ENCODE assay signal across 10 cellular contexts in genomic region chr20:19993937-19994667, GRCh38. TPM values are rescaled to one million over a fixed set of nuclear protein-coding genes. Genes with fewer than 3 reads are reported as not detected.
DNase-seq lines count a peak whose midpoint lies in the region; ATAC-seq and TF ChIP-seq lines count a peak whose summit lies in the region.
"Had no signal": no experiment of that assay in that cellular context is flagged by ENCODE, and none has a peak within 500 bp of the region (broad histone marks: within the 10 kb centered on the region; RNA-seq: fewer than 3 reads in every experiment).

No MANE protein-coding gene starts in this region.

- H3K27ac Mint-ChIP-seq in type B pancreatic cell: peak overlapping the region; percentile 85
- H3K27ac Mint-ChIP-seq in activated CD4-positive, alpha-beta T cell treated with anti-CD3 and anti-CD28 coated beads, Interleukin-2, amount 10 ng/mL, durations not matched to agents 7 days and 5 days: no peak overlapping the region

- ATAC-seq in left lung (peak; percentile 17), HG03469 (IDR thresholded peaks at IDR 0.05; ENCODE audit: unreplicated experiment) (no peak)

- peaks cover 64% of the 10 kb centered on the region for H3K4me1 Mint-ChIP-seq in type B pancreatic cell (ENCODE audit: unreplicated experiment)
- no peaks in the 10 kb centered on the region for H3K4me1 Mint-ChIP-seq in activated CD4-positive, alpha-beta T cell treated with anti-CD3 and anti-CD28 coated beads, Interleukin-2, amount 10 ng/mL, durations not matched to agents 7 days and 5 days

- no peaks in the 10 kb centered on the region for H3K27me3 ChIP-seq in left lung

- CTCF ChIA-PET in activated CD4-positive, alpha-beta T cell treated with anti-CD3 and anti-CD28 coated beads, Interleukin-2, amount 10 ng/mL, durations not matched to agents 7 days and 5 days (lab: Charles Lee): interaction anchor here (0.5 to 1.6 kb wide), 3 partner anchors 21 to 211 kb away, joined by 3 to 6 read pairs (median 4); no protein-coding TSS in a partner anchor

- H3K36me3 Mint-ChIP-seq in type B pancreatic cell: peaks cover 12% of the 10 kb centered on the region
- no peaks in the 10 kb centered on the region for H3K36me3 Mint-ChIP-seq in activated CD4-positive, alpha-beta T cell treated with anti-CD3 and anti-CD28 coated beads, Interleukin-2, amount 10 ng/mL, durations not matched to agents 7 days and 5 days (ENCODE audit: low read depth)

- peak overlapping the region; percentile 60 for H3K4me3 Mint-ChIP-seq in type B pancreatic cell
- no peak overlapping the region for H3K4me3 Mint-ChIP-seq in activated CD4-positive, alpha-beta T cell treated with anti-CD3 and anti-CD28 coated beads, Interleukin-2, amount 10 ng/mL, durations not matched to agents 7 days and 5 days

- peak overlapping the region; percentile 58 for H3K27ac ChIP-seq in caudate nucleus (ENCODE audit: low read depth, low read length)
- peak overlapping the region; percentile 63 to 66 for H3K27ac ChIP-seq in left lung

- peak; percentile 52 for DNase-seq in LoVo (ENCODE audit: low spot score)
- peak in 8 of 61 donors; percentile 22 to 51 (median 31) for DNase-seq in caudate nucleus (lab: John Stamatoyannopoulos, UW)
- DNase-seq in left lung: no peak
- no peak for DNase-seq in type B pancreatic cell (ENCODE audit: extremely low spot score, unreplicated experiment)
- no peak for DNase-seq in central memory CD4-positive, alpha-beta T cell
- DNase-seq in T1000 (lab: John Stamatoyannopoulos, UW): no peak
- DNase-seq in activated CD4-positive, alpha-beta T cell treated with anti-CD3 and anti-CD28 coated beads, Interleukin-2, amount 10 ng/mL, durations not matched to agents 7 days and 5 days: no peak
- DNase-seq: activated CD4-positive, alpha-beta T cell treated with anti-CD3 and anti-CD28 coated beads, Interleukin-2, amount 50 U/mL, for 1 hour; KBM-7 had no signal

- peaks cover 0 to 76% of the 10 kb centered on the region in 2 donors for H3K36me3 ChIP-seq in left lung

- no peaks in the 10 kb centered on the region for H3K9me3 Mint-ChIP-seq in type B pancreatic cell
- no peaks in the 10 kb centered on the region for H3K9me3 Mint-ChIP-seq in activated CD4-positive, alpha-beta T cell treated with anti-CD3 and anti-CD28 coated beads, Interleukin-2, amount 10 ng/mL, durations not matched to agents 7 days and 5 days

- peaks cover 25 to 86% of the 10 kb centered on the region in 2 donors for H3K4me1 ChIP-seq in left lung

- no peaks in the 10 kb centered on the region for H3K27me3 Mint-ChIP-seq in type B pancreatic cell
- peaks cover under 1% of the 10 kb centered on the region for H3K27me3 Mint-ChIP-seq in activated CD4-positive, alpha-beta T cell treated with anti-CD3 and anti-CD28 coated beads, Interleukin-2, amount 10 ng/mL, durations not matched to agents 7 days and 5 days

- TF ChIP-seq CTCF in left lung (IDR thresholded peaks at IDR 0.05): no peak
- TF ChIP-seq CTCF in type B pancreatic cell (conservative IDR thresholded peaks at IDR 0.05): no peak

- intact Hi-C loops in left lung (cut with DNase I): loop anchor here (10.0 kb wide), 2 partner anchors 89 to 209 kb away; no protein-coding TSS in a partner anchor

- no peaks in the 10 kb centered on the region for H3K9me3 ChIP-seq in left lung

- POLR2A ChIA-PET in activated CD4-positive, alpha-beta T cell treated with anti-CD3 and anti-CD28 coated beads, Interleukin-2, amount 10 ng/mL, durations not matched to agents 7 days and 5 days (lab: Charles Lee): no interaction called here

- no peak overlapping the region for H3K4me3 ChIP-seq in left lung

RNA-seq across cellular contexts. Expression of gene NAA20, which starts 23.1 kb away (rescaled TPM):
- total RNA-seq in left lung (10 to 100 TPM; 48.7 to 60.1 TPM), type B pancreatic cell (ENCODE audit: low replicate concordance) (63.5 and 69.4 TPM in 2 replicates)
- total RNA-seq in activated CD4-positive, alpha-beta T cell treated with anti-CD3 and anti-CD28 coated beads, Interleukin-2, amount 10 ng/mL, durations not matched to agents 7 days and 5 days: 10 to 100 TPM; 41.0 to 47.2 TPM

RNA-seq across cellular contexts. Expression of gene CRNKL1, which starts 58.2 kb away (rescaled TPM):
- total RNA-seq in left lung: 10 to 100 TPM; 17.9 to 20.1 TPM
- total RNA-seq in type B pancreatic cell (ENCODE audit: low replicate concordance): 23.6 and 25.1 TPM in 2 replicates
- 10 to 100 TPM; 20.0 to 23.2 TPM for total RNA-seq in activated CD4-positive, alpha-beta T cell treated with anti-CD3 and anti-CD28 coated beads, Interleukin-2, amount 10 ng/mL, durations not matched to agents 7 days and 5 days

RNA-seq across cellular contexts. Expression of gene CFAP61, which starts 58.2 kb away (rescaled TPM):
- total RNA-seq in left lung (1 to 10 TPM in 1 of 2 donors, not detected in 1; 4.0 TPM), type B pancreatic cell (ENCODE audit: low replicate concordance) (0.52 and 5.6 TPM in 2 replicates)
- total RNA-seq in activated CD4-positive, alpha-beta T cell treated with anti-CD3 and anti-CD28 coated beads, Interleukin-2, amount 10 ng/mL, durations not matched to agents 7 days and 5 days: not detected
